Comparison of ENCODE assay signal across 8 cellular contexts in genomic region chrX:107654778-107655761, GRCh38. TPM values are rescaled to one million over a fixed set of nuclear protein-coding genes. Genes with fewer than 3 reads are reported as not detected.
DNase-seq lines count a peak whose midpoint lies in the region; ATAC-seq and TF ChIP-seq lines count a peak whose summit lies in the region.

No MANE protein-coding gene starts in this region.

- no peak for TF ChIP-seq EP300 in sigmoid colon (IDR thresholded peaks at IDR 0.05)

- peaks cover 0 to 10% (median 7%) of the 10 kb centered on the region in 12 donors for H3K4me1 ChIP-seq in heart left ventricle
- peaks cover 0 to 13% (median 4%) of the 10 kb centered on the region in 4 donors for H3K4me1 ChIP-seq in sigmoid colon

- 27 to 39% (median 31%) methylated on average over 21 to 24 of the region's 24 CpGs for WGBS in heart left ventricle, 4 donors
- 32 to 44% methylated on average over 24 of the region's 24 CpGs for WGBS in sigmoid colon, 2 donors

- H3K27ac ChIP-seq in 22Rv1 (no peak overlapping the region), heart left ventricle (peak overlapping the region in 3 of 12 donors; percentile 11 to 43 (median 16)), sigmoid colon (peak overlapping the region; percentile 10 to 60 (median 36))

- TF ChIP-seq POLR2A in heart left ventricle (IDR thresholded peaks at IDR 0.05) (no peak), sigmoid colon (IDR thresholded peaks at IDR 0.05) (no peak)

- intact Hi-C loops in heart left ventricle (cut with DNase I) (loop anchor here in 9 of 10 donors (5.0 kb wide), 3 partner anchors 118 to 237 kb away; partner anchors contain the start of genes NCBP2L (in 2 of the 9) and TSC22D3 (in 2 of the 9)), sigmoid colon (cut with DNase I) (loop anchor here (5.0 kb wide), 3 partner anchors 122 to 237 kb away; partner anchors contain the start of genes MID2, NCBP2L and TSC22D3)

- H3K4me3 ChIP-seq in heart left ventricle (peak overlapping the region in 1 of 12 donors; percentile 25), sigmoid colon (peak overlapping the region in 1 of 4 donors; percentile 9)

- H3K9me3 ChIP-seq in heart left ventricle, result no peaks in the 10 kb centered on the region
- no peaks in the 10 kb centered on the region for H3K9me3 ChIP-seq in sigmoid colon

- DNase-seq in SHP77 treated with DMSO at 0.1 percent for 48 hours (lab: John Stamatoyannopoulos, UW) (peak; percentile 8), heart left ventricle (peak; percentile 40 to 75 (median 61)), sigmoid colon (peak; percentile 88), putamen (ENCODE audit: low spot score) (no peak)
- DNase-seq in activated naive CD4-positive, alpha-beta T cell treated with anti-CD3 and anti-CD28 coated beads, Interleukin-2, amount 50 U/mL, for 16 hours, result peak; percentile 64

- TF ChIP-seq CTCF in 22Rv1 (IDR thresholded peaks at IDR 0.05), result peak; percentile 74
- peak; percentile 51 to 79 (median 64) for TF ChIP-seq CTCF in heart left ventricle (IDR thresholded peaks at IDR 0.05)
- TF ChIP-seq CTCF in sigmoid colon (IDR thresholded peaks at IDR 0.05), result peak; percentile 43 to 66 (median 58)

- ATAC-seq in GM18502 (IDR thresholded peaks at IDR 0.05; ENCODE audit: poor library complexity, unreplicated experiment) (peak; percentile 84), HG03280 (IDR thresholded peaks at IDR 0.05; ENCODE audit: unreplicated experiment) (peak; percentile 79), heart left ventricle (peak; percentile 47 to 88 (median 79))

- H3K36me3 ChIP-seq in heart left ventricle, result peaks cover 0 to 5% (median 0%) of the 10 kb centered on the region in 9 donors
- H3K36me3 ChIP-seq in sigmoid colon, result peaks cover 0 to 1% (median 0%) of the 10 kb centered on the region in 4 donors

- H3K27me3 ChIP-seq in heart left ventricle, result peaks cover 0 to 8% (median 0%) of the 10 kb centered on the region in 9 donors
- no peaks in the 10 kb centered on the region for H3K27me3 ChIP-seq in sigmoid colon

RNA-seq across cellular contexts. Expression of gene PRPS1, which starts 26.8 kb away (rescaled TPM):
- total RNA-seq in heart left ventricle, result 10 to 100 TPM; 19.4 to 32.0 (median 25.0) TPM
- 10 to 100 TPM in 1 of 2 donors, 1 to 10 TPM in 1; 7.2 to 41.0 TPM for polyA plus RNA-seq in heart left ventricle
- 10 to 100 TPM; 16.3 to 35.8 (median 21.5) TPM for total RNA-seq in sigmoid colon
- polyA plus RNA-seq in sigmoid colon, result 10 to 100 TPM in 2 of 3 donors, 1 to 10 TPM in 1; 9.6 to 24.4 (median 10.6) TPM
